ENCODE assay signal across 9 cellular contexts in the genomic region with DNA sequence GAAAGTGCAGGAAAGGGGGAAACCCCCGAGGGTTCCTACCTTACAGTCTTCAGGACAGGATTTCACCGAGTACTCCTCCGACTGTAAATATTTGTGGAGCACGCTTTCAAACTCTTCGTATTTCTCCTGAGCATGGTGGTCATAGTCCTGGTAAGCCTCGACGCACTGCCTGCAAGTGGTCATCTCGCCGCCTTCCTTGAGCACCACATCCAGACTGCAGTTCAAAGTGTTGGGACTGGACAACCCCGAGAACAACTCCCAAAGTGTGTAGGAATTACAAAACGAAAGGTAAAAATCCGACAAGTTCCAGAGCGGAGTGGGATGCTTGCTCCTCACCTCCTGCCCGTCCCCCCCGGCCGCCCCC.
DNase-seq lines count a peak whose midpoint lies in the region; ATAC-seq and TF ChIP-seq lines count a peak whose summit lies in the region.
"Had no signal": no experiment of that assay in that cellular context is flagged by ENCODE, and none has a peak within 500 bp of the region (broad histone marks: within the 10 kb centered on the region; RNA-seq: fewer than 3 reads in every experiment).

No MANE protein-coding gene starts in this region.

- DNase-seq in A673 (ENCODE audit: low spot score) (no peak), cerebellar cortex (ENCODE audit: low spot score) (peak; percentile 32), mesothelial cell of epicardium (ENCODE audit: low spot score in 2 of 2, unreplicated experiment in 2 of 2) (no peak), NAMALWA (ENCODE audit: low spot score) (no peak)
- no peak for DNase-seq in CD8-positive, alpha-beta T cell
- no peak for DNase-seq in activated CD4-positive, alpha-beta T cell treated with anti-CD3 and anti-CD28 coated beads for 4 hours

- H3K9ac ChIP-seq in HUES48 (ENCODE audit: low read depth, low read length): no peak overlapping the region

- peaks cover 18% of the 10 kb centered on the region for H3K4me1 Mint-ChIP-seq in mesothelial cell of epicardium
- H3K4me1 Mint-ChIP-seq in CD8-positive, alpha-beta T cell (ENCODE audit: low read depth): peaks cover 9% of the 10 kb centered on the region

- no peaks in the 10 kb centered on the region for H3K9me3 Mint-ChIP-seq in mesothelial cell of epicardium
- H3K9me3 Mint-ChIP-seq in CD8-positive, alpha-beta T cell: peaks cover 6% of the 10 kb centered on the region

- intact Hi-C loops in A673 (cut with micrococcal nuclease; ENCODE audit: unreplicated experiment): loop anchor here (2.0 to 10.0 kb wide), 3 partner anchors 213 to 493 kb away; no protein-coding TSS in a partner anchor
- intact Hi-C loops in CD8-positive, alpha-beta T cell (cut with DNase I, micrococcal nuclease): no loop called here

- peak overlapping the region; percentile 65 for H3K4me3 Mint-ChIP-seq in mesothelial cell of epicardium
- no peak overlapping the region for H3K4me3 Mint-ChIP-seq in CD8-positive, alpha-beta T cell

- ATAC-seq in HG03135 (IDR thresholded peaks at IDR 0.05; ENCODE audit: unreplicated experiment): no peak
- no peak for ATAC-seq in CD8-positive, alpha-beta T cell

- no peaks in the 10 kb centered on the region for H3K36me3 Mint-ChIP-seq in mesothelial cell of epicardium
- H3K36me3 Mint-ChIP-seq in CD8-positive, alpha-beta T cell: no peaks in the 10 kb centered on the region

- BruUV-seq in A673 (replicated peaks; lab: Mats Ljungman, UMichigan): no TSS peak

- CTCF ChIA-PET in A673 (lab: Charles Lee): no interaction called here
- CTCF ChIA-PET in CD8-positive, alpha-beta T cell (lab: Charles Lee): no interaction called here

- no peaks in the 10 kb centered on the region for H3K9me3 ChIP-seq in A673 (ENCODE audit: low read depth, low read length, poor library complexity, severe bottlenecking)
- H3K9me3 ChIP-seq in HUES48 (ENCODE audit: control insufficient read depth, insufficient read depth, low read length): no peaks in the 10 kb centered on the region
- no peaks in the 10 kb centered on the region for H3K9me3 ChIP-seq in CD8-positive, alpha-beta T cell (ENCODE audit: low read length)
- H3K9me3 ChIP-seq: thyroid gland had no signal

- peaks cover 4% of the 10 kb centered on the region for H3K4me1 ChIP-seq in A673 (ENCODE audit: insufficient read depth, low read length, poor library complexity, severe bottlenecking)
- 0 out of 2 replicates have a peak, but pooled peaks cover 3% of the 10 kb centered on the region for H3K4me1 ChIP-seq in HUES48 (ENCODE audit: control insufficient read depth, insufficient read depth, low read length)
- H3K4me1 ChIP-seq in CD8-positive, alpha-beta T cell (ENCODE audit: insufficient read depth, low read length): no peaks in the 10 kb centered on the region

- POLR2A ChIA-PET in A673 (lab: Charles Lee; ENCODE audit: low non-redundant PET): no interaction called here
- POLR2A ChIA-PET in CD8-positive, alpha-beta T cell (lab: Charles Lee): no interaction called here

- H3K4me3 ChIP-seq in A673 (ENCODE audit: low read depth, low read length, poor library complexity, severe bottlenecking) (peak overlapping the region; percentile 59), HUES48 (ENCODE audit: low read depth, low read length) (peak overlapping the region; percentile 69)
- no peak overlapping the region for H3K4me3 ChIP-seq in CD8-positive, alpha-beta T cell (ENCODE audit: low read depth, low read length)

- no peak for TF ChIP-seq CTCF in A673 (conservative IDR thresholded peaks at IDR 0.05; ENCODE audit: low read depth, low read length)
- TF ChIP-seq CTCF in mesothelial cell of epicardium (IDR thresholded peaks at IDR 0.05; ENCODE audit: unreplicated experiment): no peak
- no peak for TF ChIP-seq CTCF in CD8-positive, alpha-beta T cell (IDR thresholded peaks at IDR 0.05)

- H3K27ac ChIP-seq in A673 (ENCODE audit: low read depth, low read length, poor library complexity, severe bottlenecking) (no peak overlapping the region), HUES48 (ENCODE audit: low read depth, low read length) (no peak overlapping the region)
- no peak overlapping the region for H3K27ac ChIP-seq in CD8-positive, alpha-beta T cell (ENCODE audit: low read depth, low read length)
- H3K27ac ChIP-seq: thyroid gland had no signal

- H3K27me3 ChIP-seq in A673 (replicated peaks; ENCODE audit: insufficient read depth, low read depth, low read length, poor library complexity): peaks cover 34% of the 10 kb centered on the region
- peaks cover 53% of the 10 kb centered on the region for H3K27me3 ChIP-seq in HUES48 (ENCODE audit: control insufficient read depth, insufficient read depth, low read length)
- H3K27me3 ChIP-seq in CD8-positive, alpha-beta T cell (ENCODE audit: insufficient read depth, low read length): peaks cover 14% of the 10 kb centered on the region
- H3K27me3 ChIP-seq: thyroid gland had no signal

- H3K27ac Mint-ChIP-seq in mesothelial cell of epicardium: no peak overlapping the region
- no peak overlapping the region for H3K27ac Mint-ChIP-seq in CD8-positive, alpha-beta T cell

- H3K36me3 ChIP-seq in A673 (ENCODE audit: insufficient read depth, low read length, poor library complexity, severe bottlenecking): no peaks in the 10 kb centered on the region
- H3K36me3 ChIP-seq in HUES48 (ENCODE audit: control insufficient read depth, insufficient read depth, low read length): no peaks in the 10 kb centered on the region
- H3K36me3 ChIP-seq in CD8-positive, alpha-beta T cell (ENCODE audit: insufficient read depth, low read length): no peaks in the 10 kb centered on the region
- H3K36me3 ChIP-seq: thyroid gland had no signal

- peaks cover 72% of the 10 kb centered on the region for H3K27me3 Mint-ChIP-seq in mesothelial cell of epicardium (ENCODE audit: low read depth)
- H3K27me3 Mint-ChIP-seq in CD8-positive, alpha-beta T cell (ENCODE audit: low read depth): peaks cover 45% of the 10 kb centered on the region
